Comparison of ENCODE assay signal across 1 cellular context in genomic region chr1:171784779-171785178, GRCh38.
TF ChIP-seq lines count a peak whose summit lies in the region.

No MANE protein-coding gene starts in this region.

TF ChIP-seq in IMR-90, 13 proteins besides CTCF, POLR2A, EP300 and RAD21 (continued from another document):
- TF ChIP-seq CEBPB (IDR thresholded peaks at IDR 0.05; ENCODE audit: low read depth, low read length) (no peak), BHLHE40 (IDR thresholded peaks at IDR 0.05; ENCODE audit: low read depth, low read length) (no peak), MXI1 (IDR thresholded peaks at IDR 0.05; ENCODE audit: borderline replicate concordance, low read depth, low read length) (no peak), CHD1 (IDR thresholded peaks at IDR 0.05; ENCODE audit: low read depth, low read length) (no peak), NFE2L2 (IDR thresholded peaks at IDR 0.05; ENCODE audit: low read depth, low read length) (no peak), FOS (IDR thresholded peaks at IDR 0.05; ENCODE audit: low read depth, low read length) (no peak), MAZ (IDR thresholded peaks at IDR 0.05; ENCODE audit: borderline replicate concordance, low read depth, low read length) (no peak), USF2 (IDR thresholded peaks at IDR 0.05; ENCODE audit: low read depth, low read length) (no peak), SMC3 (IDR thresholded peaks at IDR 0.05; ENCODE audit: low read depth, low read length) (no peak), ELK1 (IDR thresholded peaks at IDR 0.05; ENCODE audit: borderline replicate concordance, low read depth, low read length) (no peak), RCOR1 (IDR thresholded peaks at IDR 0.05; ENCODE audit: insufficient replicate concordance, low read length) (no peak), RFX5 (IDR thresholded peaks at IDR 0.05; ENCODE audit: low read depth, low read length) (no peak)
